In genomic region chr16:35391328-35391727, GRCh38 we compare ENCODE assay signal across 8 cellular contexts.
DNase-seq lines count a peak whose midpoint lies in the region; ATAC-seq and TF ChIP-seq lines count a peak whose summit lies in the region.

No MANE protein-coding gene starts in this region.

- H3K27ac ChIP-seq in brain microvascular endothelial cell (no peak overlapping the region), mesenchymal stem cell (ENCODE audit: low read length, poor library complexity, severe bottlenecking) (no peak overlapping the region), coronary artery (no peak overlapping the region)
- no peak overlapping the region for H3K27ac ChIP-seq in CD8-positive, alpha-beta memory T cell (ENCODE audit: low read depth, low read length)

- no peak overlapping the region for H3K4me2 ChIP-seq in mesenchymal stem cell (ENCODE audit: low read length, poor library complexity, severe bottlenecking)

- no peak overlapping the region for H4K91ac ChIP-seq in mesenchymal stem cell (ENCODE audit: low read length)

- H2AK5ac ChIP-seq in mesenchymal stem cell (ENCODE audit: low read length, severe bottlenecking) = no peak overlapping the region

- H2AFZ ChIP-seq in mesenchymal stem cell (ENCODE audit: low read depth, low read length) = no peak overlapping the region

- H3K4me1 ChIP-seq in mesenchymal stem cell (ENCODE audit: control insufficient read depth, insufficient read depth, low read depth, low read length) = no peaks in the 10 kb centered on the region
- no peaks in the 10 kb centered on the region for H3K4me1 ChIP-seq in CD8-positive, alpha-beta memory T cell (ENCODE audit: insufficient read depth, low read length)

- H3K4me1 Mint-ChIP-seq in CD8-positive, alpha-beta memory T cell = no peaks in the 10 kb centered on the region

- no peaks in the 10 kb centered on the region for H3K79me1 ChIP-seq in mesenchymal stem cell (replicated peaks; ENCODE audit: low read length, poor library complexity, severe bottlenecking)

- H3K27me3 ChIP-seq in brain microvascular endothelial cell (replicated peaks) (no peaks in the 10 kb centered on the region), mesenchymal stem cell (ENCODE audit: control insufficient read depth in 1 of 2, insufficient read depth in 1 of 2, low read length in 2 of 2) (no peaks in the 10 kb centered on the region)
- H3K27me3 ChIP-seq in CD8-positive, alpha-beta memory T cell (ENCODE audit: insufficient read depth, low read length, poor library complexity, severe bottlenecking) = no peaks in the 10 kb centered on the region

- 54% methylated on average over 9 of the region's 10 CpGs for WGBS in mesenchymal stem cell

- peak; percentile 4 to 14 (median 7) for DNase-seq in stimulated activated CD4-positive, alpha-beta T cell treated with anti-CD3 and anti-CD28 coated beads, Interleukin-12 subunit alpha, Interleukin-12 subunit beta, amount 100 ng/mL, for 48 hours (ENCODE audit: low read depth in 2 of 3, low spot score in 1 of 3)
- no peak for DNase-seq in stimulated activated CD4-positive, alpha-beta T cell treated with anti-CD3 and anti-CD28 coated beads, Interleukin-12 subunit alpha, Interleukin-12 subunit beta, amount 100 ng/mL, for 4 hours
- DNase-seq in NCI-H2171 treated with DMSO at 0.1 percent for 48 hours (lab: John Stamatoyannopoulos, UW) (peak; percentile 42), brain microvascular endothelial cell (peak; percentile 7), mesenchymal stem cell (peak; percentile 8), coronary artery (ENCODE audit: low spot score) (no peak)
- no peak for DNase-seq in CD8-positive, alpha-beta memory T cell

- H3K27me3 Mint-ChIP-seq in CD8-positive, alpha-beta memory T cell = peaks cover 0 to 2% of the 10 kb centered on the region in 2 donors

- H2BK120ac ChIP-seq in mesenchymal stem cell (ENCODE audit: low read depth, low read length) = no peak overlapping the region

- H2BK12ac ChIP-seq in mesenchymal stem cell (ENCODE audit: low read length in 2 of 2) = no peak overlapping the region

- no peak overlapping the region for H3K23ac ChIP-seq in mesenchymal stem cell (ENCODE audit: low read length in 2 of 2)

- no peaks in the 10 kb centered on the region for H3K36me3 Mint-ChIP-seq in CD8-positive, alpha-beta memory T cell

- no peaks in the 10 kb centered on the region for H3K9me3 ChIP-seq in mesenchymal stem cell (ENCODE audit: control insufficient read depth, low read length)
- H3K9me3 ChIP-seq in CD8-positive, alpha-beta memory T cell (ENCODE audit: low read length) = no peaks in the 10 kb centered on the region

- no peak overlapping the region for H3K14ac ChIP-seq in mesenchymal stem cell (ENCODE audit: low read length in 2 of 2)

- no peak overlapping the region for H3K9ac ChIP-seq in mesenchymal stem cell (ENCODE audit: low read length)

- peak; percentile 68 for TF ChIP-seq CTCF in brain microvascular endothelial cell (IDR thresholded peaks at IDR 0.05; ENCODE audit: low read depth, low read length, missing control alignments)
- TF ChIP-seq CTCF in coronary artery (IDR thresholded peaks at IDR 0.05) = no peak

- no peak for ATAC-seq in GM19035 (IDR thresholded peaks at IDR 0.05; ENCODE audit: unreplicated experiment)

- H3K18ac ChIP-seq in mesenchymal stem cell (ENCODE audit: low read depth in 1 of 2, low read length in 2 of 2) = no peak overlapping the region

- H3K4ac ChIP-seq in mesenchymal stem cell (ENCODE audit: low read depth in 1 of 2, low read length in 2 of 2) = no peak overlapping the region

- CTCF ChIA-PET in CD8-positive, alpha-beta memory T cell (lab: Charles Lee) = no interaction called here

- H3K4me3 Mint-ChIP-seq in CD8-positive, alpha-beta memory T cell = no peak overlapping the region

- H3K27ac Mint-ChIP-seq in CD8-positive, alpha-beta memory T cell = no peak overlapping the region

- H3K4me3 ChIP-seq in brain microvascular endothelial cell (ENCODE audit: low read depth, low read length) (no peak overlapping the region), mesenchymal stem cell (ENCODE audit: insufficient read depth in 1 of 2, low read depth in 1 of 2, low read length in 2 of 2) (no peak overlapping the region), coronary artery (no peak overlapping the region)
- H3K4me3 ChIP-seq in CD8-positive, alpha-beta memory T cell (ENCODE audit: low read length) = no peak overlapping the region

- no peak overlapping the region for H4K8ac ChIP-seq in mesenchymal stem cell (ENCODE audit: low read length)

- in situ Hi-C loops in brain microvascular endothelial cell (cut with HindIII; ENCODE audit: low pct_ligation_motif_present, low sequenced_read_pairs) = no loop called here

- H2BK5ac ChIP-seq in mesenchymal stem cell (ENCODE audit: low read depth, low read length, poor library complexity, severe bottlenecking) = no peak overlapping the region

- no peaks in the 10 kb centered on the region for H3K36me3 ChIP-seq in brain microvascular endothelial cell (replicated peaks)
- H3K36me3 ChIP-seq in mesenchymal stem cell (ENCODE audit: control insufficient read depth in 1 of 2, insufficient read depth in 2 of 2, low read depth in 1 of 2, low read length in 2 of 2) = no peaks in the 10 kb centered on the region
- no peaks in the 10 kb centered on the region for H3K36me3 ChIP-seq in CD8-positive, alpha-beta memory T cell (ENCODE audit: insufficient read depth, low read length)

- H3K9me3 Mint-ChIP-seq in CD8-positive, alpha-beta memory T cell = peaks cover 5 to 48% (median 16%) of the 10 kb centered on the region in 5 donors

- H2BK15ac ChIP-seq in mesenchymal stem cell (ENCODE audit: low read depth, poor library complexity, severe bottlenecking) = no peak overlapping the region

- POLR2A ChIA-PET in CD8-positive, alpha-beta memory T cell (lab: Charles Lee) = no interaction called here

Comparison
In these comparisons a context has a peak if more than half of its experiments do, and no peak if none do; other contexts are left out.
1. DNase-seq: peak in stimulated activated CD4-positive, alpha-beta T cell treated with anti-CD3 and anti-CD28 coated beads, Interleukin-12 subunit alpha, Interleukin-12 subunit beta, amount 100 ng/mL, for 48 hours (3 of 3), NCI-H2171 treated with DMSO at 0.1 percent for 48 hours (single experiment), brain microvascular endothelial cell (single experiment) and mesenchymal stem cell (single experiment); none in stimulated activated CD4-positive, alpha-beta T cell treated with anti-CD3 and anti-CD28 coated beads, Interleukin-12 subunit alpha, Interleukin-12 subunit beta, amount 100 ng/mL, for 4 hours (single experiment), CD8-positive, alpha-beta memory T cell (0 of 5) and coronary artery (single experiment).